25 cellular contexts compared by ENCODE assay signal in genomic region chr11:61885784-61886580, GRCh38. TPM values are rescaled to one million over a fixed set of nuclear protein-coding genes. Genes with fewer than 3 reads are reported as not detected.
"Had no signal": no experiment of that assay in that cellular context is flagged by ENCODE, and none has a peak within 500 bp of the region (broad histone marks: within the 10 kb centered on the region; RNA-seq: fewer than 3 reads in every experiment).

No MANE protein-coding gene starts in this region.

- FAIRE-seq: endometrium, islet of Langerhans, pancreas had no signal

- H3K9me3 ChIP-seq: colonic mucosa, esophagus squamous epithelium, left lung, pancreas, psoas muscle, stomach, suprapubic skin, tibial nerve had no signal

- H3K27ac ChIP-seq: colonic mucosa, epithelial cell of prostate, esophagus squamous epithelium, left lung, pancreas, psoas muscle, skin epidermis, suprapubic skin had no signal

- H3K4me3 ChIP-seq: colonic mucosa, esophagus squamous epithelium, left lung, pancreas, psoas muscle, skin epidermis, stomach, suprapubic skin, tibial nerve had no signal

- H3K36me3 ChIP-seq: colonic mucosa, esophagus squamous epithelium, left lung, pancreas, stomach, suprapubic skin, tibial nerve had no signal

- H3K27me3 ChIP-seq: colonic mucosa, esophagus squamous epithelium, pancreas, stomach, suprapubic skin, tibial nerve had no signal

- DNase-seq: activated CD4-positive, alpha-beta T cell treated with anti-CD3 and anti-CD28 coated beads for 4 hours; activated CD4-positive, alpha-beta T cell treated with anti-CD3 and anti-CD28 coated beads, Interleukin-2, amount 50 U/mL, for 4 hours; activated naive CD4-positive, alpha-beta T cell; activated T-cell treated with anti-CD3 and anti-CD28 coated beads for 4 hours; activated T-cell treated with anti-CD3 and anti-CD28 coated beads, Interleukin-2, amount 50 U/mL, for 72 hours; anterior cingulate cortex; colonic mucosa; effector CD8-positive, alpha-beta T cell; esophagus squamous epithelium; foreskin melanocyte; left lung; naive thymus-derived CD4-positive, alpha-beta T cell; psoas muscle; stimulated activated CD4-positive, alpha-beta T cell treated with anti-CD3 and anti-CD28 coated beads, Interleukin-12 subunit alpha, Interleukin-12 subunit beta, amount 100 ng/mL, for 4 hours; stimulated activated CD4-positive, alpha-beta T cell treated with anti-CD3 and anti-CD28 coated beads, Interleukin-4, amount 100 ng/mL, for 24 hours; stomach had no signal

- ATAC-seq: activated naive CD4-positive, alpha-beta T cell treated with anti-CD3 and anti-CD28 coated beads, Interleukin-2, amount 50 U/mL, for 72 hours; activated T-cell treated with anti-CD3 and anti-CD28 coated beads, Interleukin-2, amount 50 U/mL, for 72 hours; naive thymus-derived CD4-positive, alpha-beta T cell; pancreas; psoas muscle; stimulated activated memory B cell treated with anti-CD40 and anti-IgM and Interleukin-4, amounts not matched to agents 10 μg/mL and 1 μg/mL and 100 μg/mL, for 72 hours had no signal

RNA-seq across cellular contexts. Expression of gene RAB3IL1, which starts 31.4 kb away (rescaled TPM):
- polyA plus RNA-seq: naive thymus-derived CD4-positive, alpha-beta T cell had no signal
